Comparison of ENCODE assay signal across 7 cellular contexts in genomic region chrX:75247361-75247760, GRCh38. TPM values are rescaled to one million over a fixed set of nuclear protein-coding genes. Genes with fewer than 3 reads are reported as not detected.
DNase-seq lines count a peak whose midpoint lies in the region; TF ChIP-seq lines count a peak whose summit lies in the region.
"Not testable (repeated sequence)": the region's sequence is repeated elsewhere in the genome, so short reads cannot be mapped to it uniquely, and the experiment has no call there.

No MANE protein-coding gene starts in this region.

- H3K4me3 ChIP-seq in HAP-1; colonic mucosa; mesendoderm (ENCODE audit: low read length): not testable (repeated sequence)

- H3K27me3 ChIP-seq in HAP-1 (ENCODE audit: low read depth); colonic mucosa; mesendoderm (ENCODE audit: insufficient read depth, low read length, poor library complexity): not testable (repeated sequence)

- H3K79me2 ChIP-seq in mesendoderm (ENCODE audit: control insufficient read depth, insufficient read depth, low read length), result not testable (repeated sequence)

- H3K18ac ChIP-seq in mesendoderm (ENCODE audit: low read length), result not testable (repeated sequence)

- not testable (repeated sequence) for H3K36me3 ChIP-seq in HAP-1 (replicated peaks); colonic mucosa; mesendoderm (ENCODE audit: control insufficient read depth, insufficient read depth, low read length)

- not testable (repeated sequence) for H2BK5ac ChIP-seq in mesendoderm (ENCODE audit: low read length)

- intact Hi-C loops in colonic mucosa (cut with DNase I), result not testable (repeated sequence)

- H2BK120ac ChIP-seq in mesendoderm (ENCODE audit: low read depth, low read length), result not testable (repeated sequence)

- H3K4ac ChIP-seq in mesendoderm (ENCODE audit: low read depth, low read length), result not testable (repeated sequence)

- not testable (repeated sequence) for H3K27ac ChIP-seq in colonic mucosa; mesendoderm (ENCODE audit: low read depth, low read length)

- H2BK15ac ChIP-seq in mesendoderm (replicated peaks; ENCODE audit: low read depth), result not testable (repeated sequence)

- H3K56ac ChIP-seq in mesendoderm (ENCODE audit: low read length), result not testable (repeated sequence)

- H4K8ac ChIP-seq in mesendoderm (ENCODE audit: low read depth, low read length), result not testable (repeated sequence)

- H3K9me3 ChIP-seq in HAP-1, colonic mucosa: not testable (repeated sequence)

- not testable (repeated sequence) for H3K79me1 ChIP-seq in mesendoderm (ENCODE audit: low read length)

- in situ Hi-C loops in HAP-1 (cut with MboI; ENCODE audit: low sequenced_read_pairs), result not testable (repeated sequence)

- not testable (repeated sequence) for H3K4me1 ChIP-seq in HAP-1; colonic mucosa; mesendoderm (ENCODE audit: control insufficient read depth, low read depth, low read length)

- no CpG with 5 or more reads among the region's 8 CpGs for WGBS in mesendoderm (ENCODE audit: extremely low coverage, insufficient coverage, low lambda C conversion rate)

- H4K5ac ChIP-seq in mesendoderm (ENCODE audit: low read length), result not testable (repeated sequence)

- H3K4me2 ChIP-seq in mesendoderm (ENCODE audit: low read length), result not testable (repeated sequence)

- not testable (repeated sequence) for H3K9ac ChIP-seq in colonic mucosa (ENCODE audit: low read depth in 2 of 2, low read length in 2 of 2); mesendoderm (ENCODE audit: low read length)

- not testable (repeated sequence) for H3K23ac ChIP-seq in mesendoderm (ENCODE audit: low read length)

- DNase-seq in DMS153 (lab: John Stamatoyannopoulos, UW) (peak; percentile 40), HAP-1 (ENCODE audit: low spot score in 2 of 2) (peak; percentile 21 to 83), NCI-H345 treated with DMSO at 0.1 percent for 48 hours (lab: John Stamatoyannopoulos, UW; ENCODE audit: unreplicated experiment) (peak; percentile 5), OCI-M1 (lab: John Stamatoyannopoulos, UW) (peak; percentile 88), SK-N-DZ (ENCODE audit: low spot score) (peak; percentile 7), colonic mucosa (peak; percentile 25), mesendoderm (peak; percentile 12)

- H2AK5ac ChIP-seq in mesendoderm (ENCODE audit: low read length), result not testable (repeated sequence)

- not testable (repeated sequence) for TF ChIP-seq CTCF in colonic mucosa (IDR thresholded peaks at IDR 0.05)

RNA-seq across cellular contexts. Expression of gene UPRT, which starts 26.5 kb away (rescaled TPM):
- 12.9 and 14.3 TPM in 2 replicates for polyA plus RNA-seq in SK-N-DZ (2014; cell fraction: cytosol; rRNA removed)
- polyA plus RNA-seq in SK-N-DZ (2014; cell fraction: nucleus; rRNA removed), result 8.9 and 10.5 TPM in 2 replicates
- 10 to 100 TPM; 12.3 to 13.8 TPM for total RNA-seq in colonic mucosa
- polyA plus RNA-seq in mesendoderm (2013, experiment 1 of 2), result 7.8 TPM
- polyA plus RNA-seq in mesendoderm (2013, experiment 2 of 2), result 7.4 TPM

Comparison
In these comparisons a context has a peak if more than half of its experiments do, and no peak if none do; other contexts are left out.
1. DNase-seq: peak in every context shown above with its lines; median percentile 88 in OCI-M1; 52 in HAP-1; 40 in DMS153; 25 in colonic mucosa; 12 in mesendoderm; 7 in SK-N-DZ; 5 in NCI-H345 treated with DMSO at 0.1 percent for 48 hours.